ENCODE assay signal across 10 cellular contexts in the genomic region with DNA sequence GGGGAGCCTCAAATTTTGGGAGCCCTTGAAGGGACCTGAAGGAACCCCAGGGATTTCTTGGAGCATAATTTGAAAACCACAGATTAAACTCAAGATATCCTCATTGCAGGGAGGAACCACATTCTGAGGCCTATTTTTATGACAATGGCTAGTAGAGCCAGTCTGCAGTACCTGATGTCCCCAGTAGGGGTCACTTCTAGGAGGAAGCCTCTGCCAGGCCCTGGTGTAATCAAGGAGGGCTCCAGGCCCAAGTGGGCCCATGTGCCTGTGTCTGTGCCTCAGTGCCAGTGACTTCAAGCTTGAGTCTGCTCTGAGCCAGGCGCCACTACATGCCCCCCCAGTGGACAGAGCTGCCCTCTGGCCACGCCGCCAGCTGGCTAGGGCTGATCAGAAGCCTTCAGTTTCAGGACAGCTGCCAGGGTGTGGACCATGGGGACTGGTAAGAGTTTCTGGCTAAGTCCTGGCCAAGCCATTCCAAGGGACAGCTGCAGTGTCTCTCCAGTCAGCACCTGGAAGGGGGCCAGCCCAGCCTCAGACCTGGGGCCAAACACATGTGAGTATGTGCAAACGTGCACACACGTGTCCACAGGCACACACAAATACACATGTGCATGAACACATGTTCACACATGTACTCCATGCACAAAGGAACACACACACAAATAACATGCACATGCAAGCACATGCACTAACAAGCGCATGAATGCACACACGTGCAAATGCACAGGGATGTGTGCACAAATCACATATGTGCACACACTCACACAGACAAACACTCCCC. TPM values are rescaled to one million over a fixed set of nuclear protein-coding genes. Genes with fewer than 3 reads are reported as not detected.
DNase-seq lines count a peak whose midpoint lies in the region; ATAC-seq and TF ChIP-seq lines count a peak whose summit lies in the region.
"Had no signal": no experiment of that assay in that cellular context is flagged by ENCODE, and none has a peak within 500 bp of the region (broad histone marks: within the 10 kb centered on the region; RNA-seq: fewer than 3 reads in every experiment).

No MANE protein-coding gene starts in this region.

- H3K4me3 Mint-ChIP-seq in glutamatergic neuron (ENCODE audit: unreplicated experiment), result no peak overlapping the region

- DNase-seq in NCI-H82 (lab: John Stamatoyannopoulos, UW), result peak; percentile 32
- DNase-seq in NCI-H82 treated with DMSO at 0.1 percent for 48 hours (lab: John Stamatoyannopoulos, UW; ENCODE audit: unreplicated experiment), result no peak
- peak; percentile 22 for DNase-seq in RPMI7951 (ENCODE audit: low read depth)
- DNase-seq in glutamatergic neuron, result peak; percentile 19
- DNase-seq in stimulated activated CD8-positive, alpha-beta memory T cell treated with anti-CD3 and anti-CD28 coated beads, Interleukin-4, amount 100 ng/mL, for 48 hours, result peak; percentile 59
- DNase-seq in NCI-H2107 (lab: John Stamatoyannopoulos, UW), result no peak
- DNase-seq: activated T-cell treated with anti-CD3 and anti-CD28 coated beads for 4 hours; stimulated activated naive CD4-positive, alpha-beta T cell treated with Interleukin-2 at 50 U/mL for 16 hours had no signal

- peak; percentile 90 for TF ChIP-seq CTCF in glutamatergic neuron (IDR thresholded peaks at IDR 0.05; ENCODE audit: partially characterized antibody, unreplicated experiment)

- H3K27me3 Mint-ChIP-seq in glutamatergic neuron (ENCODE audit: unreplicated experiment), result peaks cover 10% of the 10 kb centered on the region

- no peaks in the 10 kb centered on the region for H3K36me3 Mint-ChIP-seq in glutamatergic neuron (ENCODE audit: unreplicated experiment)

- ATAC-seq in GM19023 (IDR thresholded peaks at IDR 0.05; ENCODE audit: unreplicated experiment) (no peak), HG03520 (IDR thresholded peaks at IDR 0.05; ENCODE audit: unreplicated experiment) (no peak)

- H3K27ac Mint-ChIP-seq in glutamatergic neuron (ENCODE audit: unreplicated experiment), result no peak overlapping the region

- no peaks in the 10 kb centered on the region for H3K4me1 Mint-ChIP-seq in glutamatergic neuron (ENCODE audit: low read depth, unreplicated experiment)

- H3K9me3 Mint-ChIP-seq in glutamatergic neuron (ENCODE audit: unreplicated experiment), result peaks cover 2% of the 10 kb centered on the region

RNA-seq across cellular contexts. Expression of gene SLC7A10, which starts 20.5 kb away (rescaled TPM):
- total RNA-seq in RPMI7951 (2014; rRNA removed; shearing (Covaris generic)), result not detected in 2 replicates
- total RNA-seq in glutamatergic neuron (ENCODE audit: unreplicated experiment), result not detected

RNA-seq across cellular contexts. Expression of gene LRP3, which starts 52.0 kb away (rescaled TPM):
- total RNA-seq in RPMI7951 (2014; rRNA removed; shearing (Covaris generic)), result 0.68 and 0.72 TPM in 2 replicates
- 46.9 TPM for total RNA-seq in glutamatergic neuron (ENCODE audit: unreplicated experiment)

RNA-seq across cellular contexts. Expression of gene CEBPA, which starts 56.2 kb away (rescaled TPM):
- under 0.01 TPM in 1 of 2 replicates, not detected in the other for total RNA-seq in RPMI7951 (2014; rRNA removed; shearing (Covaris generic))
- 0.66 TPM for total RNA-seq in glutamatergic neuron (ENCODE audit: unreplicated experiment)

Comparison
In these comparisons a context has a peak if more than half of its experiments do, and no peak if none do; other contexts are left out.
1. DNase-seq: peak in NCI-H82 (single experiment), RPMI7951 (single experiment), glutamatergic neuron (single experiment) and stimulated activated CD8-positive, alpha-beta memory T cell treated with anti-CD3 and anti-CD28 coated beads, Interleukin-4, amount 100 ng/mL, for 48 hours (single experiment); none in NCI-H82 treated with DMSO at 0.1 percent for 48 hours (single experiment) and NCI-H2107 (single experiment).
2. RNA of gene LRP3, which starts 52.0 kb away (total RNA-seq): 46.9 TPM in glutamatergic neuron (single experiment); 0.68 to 0.72 TPM in RPMI7951; every median in the first group is over 10 times any median in the second.